Comparison of ENCODE assay signal across 23 cellular contexts in the genomic region with DNA sequence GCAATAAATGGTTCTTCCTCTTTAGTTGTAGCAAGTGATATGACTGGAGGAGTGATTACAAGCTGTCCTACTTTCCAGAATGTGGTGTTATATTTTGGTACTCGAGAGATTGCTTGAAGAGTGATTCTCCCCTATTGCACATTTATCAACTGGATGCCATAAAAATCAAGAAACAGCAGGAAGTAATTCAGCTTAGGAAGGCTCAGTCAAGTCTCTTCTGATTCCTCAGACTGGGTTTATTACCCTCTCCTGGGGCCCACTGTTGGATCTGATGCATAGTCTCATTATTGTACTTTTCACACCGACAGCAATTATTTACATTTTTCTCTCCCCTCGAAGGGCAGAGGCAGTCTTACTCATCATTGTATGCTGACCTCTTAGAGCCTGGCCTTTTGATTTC. TPM values are rescaled to one million over a fixed set of nuclear protein-coding genes. Genes with fewer than 3 reads are reported as not detected.
"Had no signal": no experiment of that assay in that cellular context is flagged by ENCODE, and none has a peak within 500 bp of the region (broad histone marks: within the 10 kb centered on the region; RNA-seq: fewer than 3 reads in every experiment).

No MANE protein-coding gene starts in this region.

- H3K27me3 Mint-ChIP-seq: activated CD4-positive, alpha-beta T cell treated with anti-CD3 and anti-CD28 coated beads for 36 hours; activated naive CD8-positive, alpha-beta T cell; naive thymus-derived CD8-positive, alpha-beta T cell; stimulated activated naive B cell treated with anti-CD40 and anti-IgM and Interleukin-4, amounts not matched to agents 10 μg/mL and 1 μg/mL and 100 μg/mL, for 72 hours had no signal

- H3K4me1 Mint-ChIP-seq: activated CD4-positive, alpha-beta T cell treated with anti-CD3 and anti-CD28 coated beads for 36 hours; naive thymus-derived CD8-positive, alpha-beta T cell; stimulated activated naive B cell treated with anti-CD40 and anti-IgM and Interleukin-4, amounts not matched to agents 10 μg/mL and 1 μg/mL and 100 μg/mL, for 72 hours had no signal

- DNase-seq: activated CD4-positive, alpha-beta T cell treated with anti-CD3 and anti-CD28 coated beads for 36 hours; activated CD4-positive, alpha-beta T cell treated with anti-CD3 and anti-CD28 coated beads, Interleukin-2, amount 50 U/mL, for 4 hours; activated CD4-positive, CD25-positive, alpha-beta regulatory T cell; activated effector memory CD4-positive, alpha-beta T cell treated with Interleukin-2 at 50 U/mL for 16 hours; activated naive CD4-positive, alpha-beta T cell treated with Interleukin-2 at 50 U/mL for 16 hours; aorta; body of pancreas; dermis blood vessel endothelial cell; effector CD8-positive, alpha-beta T cell; islet precursor cell; midbrain; naive thymus-derived CD8-positive, alpha-beta T cell; occipital lobe; right cardiac atrium; stimulated activated CD4-positive, alpha-beta T cell treated with anti-CD3 and anti-CD28 coated beads, Interleukin-15, amount 100 ng/mL, for 24 hours; stimulated activated CD4-positive, alpha-beta T cell treated with anti-CD3 and anti-CD28 coated beads, Interleukin-2, amount 100 ng/mL, for 24 hours; stimulated activated naive B cell treated with anti-CD40 and anti-IgM and Interleukin-4, amounts not matched to agents 10 μg/mL and 1 μg/mL and 100 μg/mL, for 72 hours; stomach; tibial artery; upper lobe of right lung had no signal

- H3K9me3 ChIP-seq: body of pancreas, stomach, suprapubic skin, tibial artery, upper lobe of right lung had no signal

- H3K27me3 ChIP-seq: body of pancreas, stomach, suprapubic skin, tibial artery, upper lobe of right lung had no signal

- H3K4me3 Mint-ChIP-seq: activated CD4-positive, alpha-beta T cell treated with anti-CD3 and anti-CD28 coated beads for 36 hours; activated naive CD8-positive, alpha-beta T cell; naive thymus-derived CD8-positive, alpha-beta T cell; neural crest cell; stimulated activated naive B cell treated with anti-CD40 and anti-IgM and Interleukin-4, amounts not matched to agents 10 μg/mL and 1 μg/mL and 100 μg/mL, for 72 hours had no signal

- H3K27ac ChIP-seq: stomach, suprapubic skin, tibial artery, upper lobe of right lung had no signal

- H3K36me3 ChIP-seq: suprapubic skin, tibial artery, upper lobe of right lung had no signal

- H3K27ac Mint-ChIP-seq: activated CD4-positive, alpha-beta T cell treated with anti-CD3 and anti-CD28 coated beads for 36 hours; activated naive CD8-positive, alpha-beta T cell; stimulated activated naive B cell treated with anti-CD40 and anti-IgM and Interleukin-4, amounts not matched to agents 10 μg/mL and 1 μg/mL and 100 μg/mL, for 72 hours had no signal

- H3K36me3 Mint-ChIP-seq: activated naive CD8-positive, alpha-beta T cell; naive thymus-derived CD8-positive, alpha-beta T cell; stimulated activated naive B cell treated with anti-CD40 and anti-IgM and Interleukin-4, amounts not matched to agents 10 μg/mL and 1 μg/mL and 100 μg/mL, for 72 hours had no signal

- H3K4me1 ChIP-seq: suprapubic skin, tibial artery, upper lobe of right lung had no signal

- H3K4me3 ChIP-seq: body of pancreas, stomach, suprapubic skin, tibial artery, upper lobe of right lung had no signal

- H3K9me3 Mint-ChIP-seq: naive thymus-derived CD8-positive, alpha-beta T cell; neural crest cell; stimulated activated naive B cell treated with anti-CD40 and anti-IgM and Interleukin-4, amounts not matched to agents 10 μg/mL and 1 μg/mL and 100 μg/mL, for 72 hours had no signal

- ATAC-seq: activated CD4-positive, alpha-beta T cell treated with anti-CD3 and anti-CD28 coated beads for 36 hours; body of pancreas; naive thymus-derived CD8-positive, alpha-beta T cell; stimulated activated naive B cell treated with anti-CD40 and anti-IgM and Interleukin-4, amounts not matched to agents 10 μg/mL and 1 μg/mL and 100 μg/mL, for 72 hours; upper lobe of right lung had no signal

RNA-seq across cellular contexts. Expression of a gene that starts 9.2 kb away (rescaled TPM):
- total RNA-seq: activated CD4-positive, alpha-beta T cell treated with anti-CD3 and anti-CD28 coated beads for 36 hours; neural crest cell had no signal
- polyA plus RNA-seq: naive thymus-derived CD8-positive, alpha-beta T cell had no signal
